Comparison of ENCODE assay signal across 12 cellular contexts in genomic region chr1:226973371-226973897, GRCh38. TPM values are rescaled to one million over a fixed set of nuclear protein-coding genes. Genes with fewer than 3 reads are reported as not detected.
DNase-seq lines count a peak whose midpoint lies in the region; ATAC-seq and TF ChIP-seq lines count a peak whose summit lies in the region.
"Had no signal": no experiment of that assay in that cellular context is flagged by ENCODE, and none has a peak within 500 bp of the region (broad histone marks: within the 10 kb centered on the region; RNA-seq: fewer than 3 reads in every experiment).

No MANE protein-coding gene starts in this region.

- H3K36me3 ChIP-seq in esophagus squamous epithelium (peaks cover 0 to 58% (median 5%) of the 10 kb centered on the region in 3 donors), neural progenitor cell (no peaks in the 10 kb centered on the region)
- H3K36me3 ChIP-seq in effector memory CD4-positive, alpha-beta T cell (ENCODE audit: control insufficient read depth, insufficient read depth, low read length), result peaks cover 17% of the 10 kb centered on the region

- H3K9me3 ChIP-seq in esophagus squamous epithelium (peaks cover 0 to 13% (median 4%) of the 10 kb centered on the region in 3 donors), neural progenitor cell (ENCODE audit: low read depth) (no peaks in the 10 kb centered on the region)
- H3K9me3 ChIP-seq in effector memory CD4-positive, alpha-beta T cell (ENCODE audit: control insufficient read depth, low read length), result no peaks in the 10 kb centered on the region

- peak overlapping the region; percentile 75 to 92 (median 88) for H3K27ac ChIP-seq in esophagus squamous epithelium
- H3K27ac ChIP-seq in neural progenitor cell, result peak overlapping the region; percentile 73
- H3K27ac ChIP-seq in effector memory CD4-positive, alpha-beta T cell (ENCODE audit: insufficient read depth, low read length, poor library complexity, severe bottlenecking), result no peak overlapping the region
- H3K27ac ChIP-seq: HL-60 had no signal

- H4K20me1 ChIP-seq in neural progenitor cell (ENCODE audit: low read depth), result peaks cover 3% of the 10 kb centered on the region

- intact Hi-C loops in Right ventricle myocardium inferior (cut with DNase I) (loop anchor here (2.0 kb wide), 1 partner anchor 53 kb away; no protein-coding TSS in a partner anchor), cardiac septum (cut with DNase I) (no loop called here), esophagus squamous epithelium (cut with DNase I) (no loop called here)

- no peak for TF ChIP-seq CTCF in esophagus squamous epithelium (IDR thresholded peaks at IDR 0.05)
- TF ChIP-seq CTCF in neural progenitor cell (IDR thresholded peaks at IDR 0.05), result no peak

- H3K36me3 Mint-ChIP-seq in neural progenitor cell, result peaks cover 4% of the 10 kb centered on the region

- no peaks in the 10 kb centered on the region for H3K27me3 ChIP-seq in esophagus squamous epithelium
- no peaks in the 10 kb centered on the region for H3K27me3 ChIP-seq in neural progenitor cell
- H3K27me3 ChIP-seq in effector memory CD4-positive, alpha-beta T cell (replicated peaks; ENCODE audit: control insufficient read depth, insufficient read depth, low read length, poor library complexity, severe bottlenecking), result no peaks in the 10 kb centered on the region

- H3K79me2 ChIP-seq in neural progenitor cell (ENCODE audit: low read depth), result no peaks in the 10 kb centered on the region

- peaks cover 27% of the 10 kb centered on the region for H3K4me1 Mint-ChIP-seq in neural progenitor cell

- peak overlapping the region; percentile 50 for H3K27ac Mint-ChIP-seq in neural progenitor cell
- H3K27ac Mint-ChIP-seq: stimulated activated naive B cell treated with anti-CD40 and anti-IgM and Interleukin-4, amounts not matched to agents 10 μg/mL and 1 μg/mL and 100 μg/mL, for 72 hours had no signal

- TF ChIP-seq POLR2A in esophagus squamous epithelium (IDR thresholded peaks at IDR 0.05), result no peak

- ATAC-seq in Right ventricle myocardium inferior (peak; percentile 82), GM18907 (IDR thresholded peaks at IDR 0.05; ENCODE audit: unreplicated experiment) (no peak), HG03097 (IDR thresholded peaks at IDR 0.05; ENCODE audit: low FRiP score, unreplicated experiment) (no peak)
- ATAC-seq: GM12878; stimulated activated naive B cell treated with anti-CD40 and anti-IgM and Interleukin-4, amounts not matched to agents 10 μg/mL and 1 μg/mL and 100 μg/mL, for 72 hours had no signal

- H3K9me3 Mint-ChIP-seq in neural progenitor cell, result peaks cover 11% of the 10 kb centered on the region

- peaks cover 12% of the 10 kb centered on the region for H3K27me3 Mint-ChIP-seq in neural progenitor cell (ENCODE audit: insufficient read depth, low read depth)
- H3K27me3 Mint-ChIP-seq: stimulated activated naive B cell treated with anti-CD40 and anti-IgM and Interleukin-4, amounts not matched to agents 10 μg/mL and 1 μg/mL and 100 μg/mL, for 72 hours had no signal

- no peak overlapping the region for H2AFZ ChIP-seq in neural progenitor cell (replicated peaks)

- no peaks in the 10 kb centered on the region for H3F3A ChIP-seq in neural progenitor cell (ENCODE audit: low read depth)

- WGBS in esophagus squamous epithelium, 2 donors, result 62% methylated on average over 2 of the region's 5 CpGs; no CpG with 5 or more reads in 1 of the 2 donors

- no peak overlapping the region for H3K4me3 Mint-ChIP-seq in neural progenitor cell
- H3K4me3 Mint-ChIP-seq: stimulated activated naive B cell treated with anti-CD40 and anti-IgM and Interleukin-4, amounts not matched to agents 10 μg/mL and 1 μg/mL and 100 μg/mL, for 72 hours had no signal

- H3K4me3 ChIP-seq in esophagus squamous epithelium (no peak overlapping the region), neural progenitor cell (no peak overlapping the region)
- no peak overlapping the region for H3K4me3 ChIP-seq in effector memory CD4-positive, alpha-beta T cell (ENCODE audit: insufficient read depth, low read depth, low read length, poor library complexity, severe bottlenecking)
- H3K4me3 ChIP-seq: GM12878 had no signal

- peak overlapping the region; percentile 57 for H3K4me2 ChIP-seq in neural progenitor cell

- H3K9ac ChIP-seq in neural progenitor cell, result no peak overlapping the region

- DNase-seq in Right ventricle myocardium inferior (ENCODE audit: missing footprints) (peak; percentile 80), cardiac septum (ENCODE audit: low spot score) (no peak), esophagus squamous epithelium (lab: John Stamatoyannopoulos, UW) (no peak), neural progenitor cell (ENCODE audit: low spot score) (no peak)
- no peak for DNase-seq in stimulated activated CD4-positive, alpha-beta T cell treated with anti-CD3 and anti-CD28 coated beads, Interleukin-4, amount 100 ng/mL, for 1 hour
- no peak for DNase-seq in effector memory CD4-positive, alpha-beta T cell
- DNase-seq: NCI-H2029; stimulated activated naive B cell treated with anti-CD40 and anti-IgM and Interleukin-4, amounts not matched to agents 10 μg/mL and 1 μg/mL and 100 μg/mL, for 72 hours had no signal

- H3K4me1 ChIP-seq in esophagus squamous epithelium (peaks cover 22 to 34% (median 30%) of the 10 kb centered on the region in 3 donors), neural progenitor cell (peaks cover 30% of the 10 kb centered on the region)
- H3K4me1 ChIP-seq in effector memory CD4-positive, alpha-beta T cell (ENCODE audit: control insufficient read depth, insufficient read depth, low read length, poor library complexity, severe bottlenecking), result no peaks in the 10 kb centered on the region

RNA-seq across cellular contexts. Expression of gene COQ8A, which starts 33.3 kb away (rescaled TPM):
- total RNA-seq in Right ventricle myocardium inferior (412 TPM), cardiac septum (168 TPM), esophagus squamous epithelium (10 to 100 TPM in 3 of 4 donors, 1 to 10 TPM in 1; 9.3 to 37.8 (median 16.9) TPM), neural progenitor cell (ENCODE audit: low replicate concordance) (13.8 and 18.8 TPM in 2 replicates)
